ENCODE assay signal across 14 cellular contexts in the genomic region with DNA sequence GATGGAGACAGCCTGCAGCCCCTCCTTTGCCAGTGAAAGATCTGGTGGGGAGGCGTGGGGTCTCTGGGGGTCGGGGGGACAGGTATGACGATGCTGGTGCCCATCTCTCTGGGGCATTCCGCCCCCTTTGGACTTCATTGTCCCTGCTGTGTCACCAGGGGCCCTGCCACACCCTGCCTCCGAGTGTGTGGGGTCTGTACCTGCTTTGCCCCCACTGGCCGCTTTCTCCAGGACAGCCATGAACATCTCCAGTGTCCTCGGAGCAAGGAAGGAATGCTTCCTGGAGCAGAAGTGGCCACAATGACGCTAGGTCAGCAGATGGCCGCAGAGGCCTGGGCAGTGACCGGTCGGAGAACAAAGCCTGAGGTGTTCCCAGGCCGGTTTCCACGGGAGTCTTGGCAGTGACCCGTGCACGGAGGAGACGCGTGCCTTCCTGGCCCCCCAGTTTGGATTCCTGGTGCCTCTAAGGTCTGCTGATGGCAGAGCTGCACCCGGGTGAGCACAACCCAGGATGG. TPM values are rescaled to one million over a fixed set of nuclear protein-coding genes. Genes with fewer than 3 reads are reported as not detected.
DNase-seq lines count a peak whose midpoint lies in the region; ATAC-seq and TF ChIP-seq lines count a peak whose summit lies in the region.
"Had no signal": no experiment of that assay in that cellular context is flagged by ENCODE, and none has a peak within 500 bp of the region (broad histone marks: within the 10 kb centered on the region; RNA-seq: fewer than 3 reads in every experiment).

No MANE protein-coding gene starts in this region.

- H3K27me3 ChIP-seq in lower lobe of right lung (ENCODE audit: low read depth): peaks cover 11% of the 10 kb centered on the region
- H3K27me3 ChIP-seq in tibial nerve: no peaks in the 10 kb centered on the region

- ATAC-seq in lower lobe of right lung (no peak), sciatic nerve (no peak), HG03565 (IDR thresholded peaks at IDR 0.05; ENCODE audit: unreplicated experiment) (no peak), GM21576 (IDR thresholded peaks at IDR 0.05; ENCODE audit: unreplicated experiment) (no peak)
- ATAC-seq: GM12878 had no signal

- peaks cover 3% of the 10 kb centered on the region for H3K4me1 Mint-ChIP-seq in chondrocyte (ENCODE audit: low read depth)
- H3K4me1 Mint-ChIP-seq: B cell had no signal

- no peak for TF ChIP-seq EP300 in tibial nerve (IDR thresholded peaks at IDR 0.05)

- no peak overlapping the region for H3K4me3 Mint-ChIP-seq in chondrocyte (ENCODE audit: unreplicated experiment)
- H3K4me3 Mint-ChIP-seq: B cell; CD4-positive, alpha-beta T cell had no signal

- no peaks in the 10 kb centered on the region for H3K36me3 ChIP-seq in lower lobe of right lung
- H3K36me3 ChIP-seq in tibial nerve: no peaks in the 10 kb centered on the region

- no peaks in the 10 kb centered on the region for H3K27me3 Mint-ChIP-seq in chondrocyte (ENCODE audit: low read depth)
- H3K27me3 Mint-ChIP-seq: CD4-positive, alpha-beta T cell had no signal

- TF ChIP-seq POLR2A in tibial nerve (IDR thresholded peaks at IDR 0.05): no peak

- DNase-seq in chondrocyte (ENCODE audit: low spot score) (peak; percentile 68), lower lobe of right lung (peak; percentile 43), sciatic nerve (ENCODE audit: low spot score) (peak; percentile 43), tibial nerve (ENCODE audit: low spot score in 2 of 2) (no peak), NCI-H510A (lab: John Stamatoyannopoulos, UW) (no peak)
- DNase-seq: ACHN; C1 segment of cervical spinal cord; CD4-positive, alpha-beta T cell; DMS79; GM23248 had no signal

- TF ChIP-seq CTCF in chondrocyte (IDR thresholded peaks at IDR 0.05) (no peak), lower lobe of right lung (IDR thresholded peaks at IDR 0.05) (no peak), tibial nerve (IDR thresholded peaks at IDR 0.05) (no peak)

- no peaks in the 10 kb centered on the region for H3K36me3 Mint-ChIP-seq in chondrocyte (ENCODE audit: low read depth)

- H3K9me3 Mint-ChIP-seq in chondrocyte (ENCODE audit: low read depth): peaks cover 6% of the 10 kb centered on the region
- H3K9me3 Mint-ChIP-seq: CD4-positive, alpha-beta T cell had no signal

- H3K27ac Mint-ChIP-seq in chondrocyte (ENCODE audit: unreplicated experiment): no peak overlapping the region
- H3K27ac Mint-ChIP-seq: B cell; CD4-positive, alpha-beta T cell had no signal

- H3K4me3 ChIP-seq in lower lobe of right lung: no peak overlapping the region
- H3K4me3 ChIP-seq in tibial nerve: no peak overlapping the region
- H3K4me3 ChIP-seq: GM12878, GM23248 had no signal

- H3K27ac ChIP-seq in lower lobe of right lung (no peak overlapping the region), tibial nerve (peak overlapping the region in 3 of 4 donors; percentile 15 to 81 (median 56))
- H3K27ac ChIP-seq: GM23248 had no signal

- WGBS in tibial nerve, 2 donors: 51 to 63% methylated on average over 12 to 16 of the region's 18 CpGs

- intact Hi-C loops in lower lobe of right lung (cut with DNase I) (no loop called here), sciatic nerve (cut with DNase I) (no loop called here)

- H3K9me3 ChIP-seq in lower lobe of right lung (no peaks in the 10 kb centered on the region), tibial nerve (no peaks in the 10 kb centered on the region)

- H3K4me1 ChIP-seq in lower lobe of right lung: no peaks in the 10 kb centered on the region
- H3K4me1 ChIP-seq in tibial nerve: no peaks in the 10 kb centered on the region

RNA-seq across cellular contexts. Expression of gene TRAPPC10, which starts 18.6 kb away (rescaled TPM):
- total RNA-seq in chondrocyte (31.0 to 41.8 TPM (median 37.0 TPM) in 3 replicates), lower lobe of right lung (47.4 TPM), sciatic nerve (55.1 TPM), tibial nerve (10 to 100 TPM; 27.7 to 53.8 (median 38.4) TPM)

Comparison
In these comparisons a context has a peak if more than half of its experiments do, and no peak if none do; other contexts are left out.
1. DNase-seq: peak in chondrocyte (single experiment), lower lobe of right lung (single experiment) and sciatic nerve (single experiment); none in tibial nerve (0 of 2) and NCI-H510A (single experiment).